ENCODE assay signal across 19 cellular contexts in the genomic region with DNA sequence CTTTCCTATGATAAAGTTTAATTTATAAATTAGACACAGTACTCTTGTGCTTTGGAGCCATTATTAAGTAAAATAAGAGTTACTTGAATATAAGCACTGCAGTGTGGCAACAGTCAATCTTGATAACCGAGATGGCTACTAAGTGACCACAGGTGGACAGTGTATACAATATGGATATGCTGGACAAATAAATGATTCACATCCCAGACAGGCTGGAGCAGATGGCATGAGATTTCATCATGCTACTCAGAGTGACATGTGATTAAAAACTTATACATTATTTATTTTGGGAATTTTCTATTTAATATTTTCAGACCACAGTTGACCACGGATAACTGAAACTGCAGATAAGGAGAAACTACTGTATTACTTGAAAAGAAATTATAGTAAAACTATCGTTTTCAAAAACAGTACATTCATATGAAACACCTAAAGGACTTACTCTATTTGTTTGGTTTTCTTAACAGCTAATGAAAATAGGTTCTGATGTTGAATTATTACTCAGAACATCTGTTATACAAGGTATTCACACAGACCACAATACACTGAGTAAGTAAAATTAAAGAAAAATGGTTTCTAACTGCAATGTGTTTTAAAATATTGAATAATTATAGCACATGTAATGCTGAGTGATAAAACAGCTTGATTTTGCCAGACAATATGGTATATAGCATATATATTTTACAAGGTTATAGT.
DNase-seq lines count a peak whose midpoint lies in the region; ATAC-seq lines count a peak whose summit lies in the region.
"Had no signal": no experiment of that assay in that cellular context is flagged by ENCODE, and none has a peak within 500 bp of the region (broad histone marks: within the 10 kb centered on the region; RNA-seq: fewer than 3 reads in every experiment).

No MANE protein-coding gene starts in this region.

- DNase-seq in DMS 273 (lab: John Stamatoyannopoulos, UW; ENCODE audit: unreplicated experiment) (peak; percentile 68), NCI-H146 (lab: John Stamatoyannopoulos, UW) (peak; percentile 59), SW480 (ENCODE audit: low spot score) (peak; percentile 74), fibroblast of the conjunctiva (ENCODE audit: low read depth) (peak; percentile 45), NOMO-1 treated with DMSO at 0.1 percent for 48 hours (lab: John Stamatoyannopoulos, UW; ENCODE audit: unreplicated experiment) (no peak), GM03348 (ENCODE audit: low spot score) (no peak)
- DNase-seq in stimulated activated CD4-positive, alpha-beta T cell treated with anti-CD3 and anti-CD28 coated beads, Interleukin-4, amount 100 ng/mL, for 4 hours = no peak
- DNase-seq: activated CD4-positive, alpha-beta T cell treated with anti-CD3 and anti-CD28 coated beads for 1 hour; activated gamma-delta T cell treated with Interleukin-2 at 50 U/mL for 16 hours; colonic mucosa; GM23248; KG1; testis had no signal

- H3K4me3 Mint-ChIP-seq in stimulated activated memory B cell treated with anti-CD40 and anti-IgM and Interleukin-4, amounts not matched to agents 10 μg/mL and 1 μg/mL and 100 μg/mL, for 72 hours = no peak overlapping the region
- H3K4me3 Mint-ChIP-seq: B cell; memory B cell; natural killer cell treated with Interleukin-12 subunit alpha and Interleukin-12 subunit beta and Interleukin-15 and Interleukin-18, amount 100 ng/mL, for 72 hours had no signal

- no peaks in the 10 kb centered on the region for H3K4me1 Mint-ChIP-seq in stimulated activated memory B cell treated with anti-CD40 and anti-IgM and Interleukin-4, amounts not matched to agents 10 μg/mL and 1 μg/mL and 100 μg/mL, for 72 hours
- H3K4me1 Mint-ChIP-seq: B cell had no signal

- H3K36me3 Mint-ChIP-seq in stimulated activated memory B cell treated with anti-CD40 and anti-IgM and Interleukin-4, amounts not matched to agents 10 μg/mL and 1 μg/mL and 100 μg/mL, for 72 hours = peaks cover 33% of the 10 kb centered on the region

- H3K27ac Mint-ChIP-seq in stimulated activated memory B cell treated with anti-CD40 and anti-IgM and Interleukin-4, amounts not matched to agents 10 μg/mL and 1 μg/mL and 100 μg/mL, for 72 hours = no peak overlapping the region
- H3K27ac Mint-ChIP-seq: B cell; memory B cell; natural killer cell treated with Interleukin-12 subunit alpha and Interleukin-12 subunit beta and Interleukin-15 and Interleukin-18, amount 100 ng/mL, for 72 hours; progenitor cell of endocrine pancreas had no signal

- no peaks in the 10 kb centered on the region for H3K9me3 Mint-ChIP-seq in stimulated activated memory B cell treated with anti-CD40 and anti-IgM and Interleukin-4, amounts not matched to agents 10 μg/mL and 1 μg/mL and 100 μg/mL, for 72 hours
- H3K9me3 Mint-ChIP-seq: memory B cell; natural killer cell treated with Interleukin-12 subunit alpha and Interleukin-12 subunit beta and Interleukin-15 and Interleukin-18, amount 100 ng/mL, for 72 hours had no signal

- no peaks in the 10 kb centered on the region for H3K27me3 Mint-ChIP-seq in stimulated activated memory B cell treated with anti-CD40 and anti-IgM and Interleukin-4, amounts not matched to agents 10 μg/mL and 1 μg/mL and 100 μg/mL, for 72 hours
- H3K27me3 Mint-ChIP-seq: B cell; memory B cell; natural killer cell treated with Interleukin-12 subunit alpha and Interleukin-12 subunit beta and Interleukin-15 and Interleukin-18, amount 100 ng/mL, for 72 hours; progenitor cell of endocrine pancreas had no signal

- no peak for ATAC-seq in stimulated activated memory B cell treated with anti-CD40 and anti-IgM and Interleukin-4, amounts not matched to agents 10 μg/mL and 1 μg/mL and 100 μg/mL, for 72 hours
- ATAC-seq: natural killer cell treated with Interleukin-12 subunit alpha and Interleukin-12 subunit beta and Interleukin-15 and Interleukin-18, amount 100 ng/mL, for 72 hours; SK-N-SH treated with all-trans-retinoic acid at 6 μM for 48 hours had no signal

Comparison
In these comparisons a context has a peak if more than half of its experiments do, and no peak if none do; other contexts are left out.
1. DNase-seq: peak in DMS 273 (single experiment), NCI-H146 (single experiment), SW480 (single experiment) and fibroblast of the conjunctiva (single experiment); none in stimulated activated CD4-positive, alpha-beta T cell treated with anti-CD3 and anti-CD28 coated beads, Interleukin-4, amount 100 ng/mL, for 4 hours (0 of 2), NOMO-1 treated with DMSO at 0.1 percent for 48 hours (single experiment) and GM03348 (single experiment).